In genomic region chr9:36301227-36301626, GRCh38 we compare ENCODE assay signal across 20 cellular contexts. TPM values are rescaled to one million over a fixed set of nuclear protein-coding genes. Genes with fewer than 3 reads are reported as not detected.
DNase-seq lines count a peak whose midpoint lies in the region; ATAC-seq, FAIRE-seq and TF ChIP-seq lines count a peak whose summit lies in the region.
"Had no signal": no experiment of that assay in that cellular context is flagged by ENCODE, and none has a peak within 500 bp of the region (broad histone marks: within the 10 kb centered on the region; RNA-seq: fewer than 3 reads in every experiment).

No MANE protein-coding gene starts in this region.

- no peak overlapping the region for H3K4me3 Mint-ChIP-seq in neural crest cell
- H3K4me3 Mint-ChIP-seq: B cell; CD4-positive, alpha-beta T cell; CD8-positive, alpha-beta T cell had no signal

- no peaks in the 10 kb centered on the region for H4K20me1 ChIP-seq in GM12878 (ENCODE audit: control insufficient read depth, insufficient read depth)
- H4K20me1 ChIP-seq: BLaER1 treated with 17β-estradiol and CSF1 and Interleukin-3, amounts not matched to agents 10 nM and 100 nM had no signal

- no peak overlapping the region for H3K4me2 ChIP-seq in GM12878 (ENCODE audit: control insufficient read depth, insufficient read depth)
- H3K4me2 ChIP-seq: A549; BLaER1 treated with 17β-estradiol and CSF1 and Interleukin-3, amounts not matched to agents 10 nM and 100 nM had no signal

- CTCF ChIA-PET in Panc1 (lab: Charles Lee) (no interaction called here), GM12878 (lab: Yijun Ruan, JAX) (no interaction called here)

- no peak for DNase-seq in Panc1 (ENCODE audit: low read depth, low spot score)
- DNase-seq in GM12878 (ENCODE audit: low read depth, low spot score): no peak
- no peak for DNase-seq in neural crest cell (ENCODE audit: low read depth, low spot score)
- no peak for DNase-seq in GM12891 (ENCODE audit: insufficient read length, low spot score)
- no peak for DNase-seq in kidney
- DNase-seq: AML-193; Caco-2; Calu3; CD4-positive, alpha-beta T cell; CD8-positive, alpha-beta T cell; DMS79 treated with DMSO at 0.1 percent for 48 hours; GF-D8 had no signal

- H3K36me3 ChIP-seq in Panc1 (ENCODE audit: control insufficient read depth, insufficient read depth, low read length) (no peaks in the 10 kb centered on the region), GM12878 (ENCODE audit: control insufficient read depth in 2 of 2, insufficient read depth in 2 of 2, low read length in 1 of 2) (no peaks in the 10 kb centered on the region), kidney (ENCODE audit: control insufficient read depth in 1 of 2, insufficient read depth in 2 of 2, low read length in 2 of 2) (no peaks in the 10 kb centered on the region)
- H3K36me3 ChIP-seq: BLaER1 treated with 17β-estradiol and CSF1 and Interleukin-3, amounts not matched to agents 10 nM and 100 nM had no signal

- no peak for TF ChIP-seq RAD21 in GM12878 (IDR thresholded peaks at IDR 0.05; ENCODE audit: insufficient read depth, low read depth, low read length)

- H2AFZ ChIP-seq in GM12878 (ENCODE audit: control insufficient read depth, low read depth, low read length): no peak overlapping the region

- RAD21 ChIA-PET in GM12878 (lab: Charles Lee; ENCODE audit: unreplicated experiment): no interaction called here

- TF ChIP-seq EP300 in GM12878 (IDR thresholded peaks at IDR 0.05; ENCODE audit: borderline replicate concordance in 1 of 2, control insufficient read depth in 1 of 2, low read depth in 2 of 2, low read length in 2 of 2): no peak

- H3K9ac ChIP-seq in GM12878 (ENCODE audit: control insufficient read depth, insufficient read depth, low read length) (no peak overlapping the region), kidney (ENCODE audit: low read length in 2 of 2) (no peak overlapping the region)
- H3K9ac ChIP-seq: BLaER1 treated with 17β-estradiol and CSF1 and Interleukin-3, amounts not matched to agents 10 nM and 100 nM had no signal

- TF ChIP-seq CTCF in Panc1 (IDR thresholded peaks at IDR 0.05) (no peak), GM12878 (IDR thresholded peaks at IDR 0.05 in 2 of 3, conservative IDR thresholded peaks at IDR 0.05 in 1 of 3; ENCODE audit: control insufficient read depth in 2 of 3, extremely low read depth in 1 of 3, insufficient read depth in 1 of 3, low read depth in 3 of 3, low read length in 3 of 3) (no peak), neural crest cell (conservative IDR thresholded peaks at IDR 0.05) (no peak), kidney (IDR thresholded peaks at IDR 0.05; ENCODE audit: borderline replicate concordance, extremely low read depth, insufficient read depth) (no peak)

- no peaks in the 10 kb centered on the region for H3K27me3 ChIP-seq in Panc1 (ENCODE audit: control insufficient read depth, insufficient read depth, low read length)
- H3K27me3 ChIP-seq in GM12878 (replicated peaks in 1 of 2; ENCODE audit: control insufficient read depth in 2 of 2, insufficient read depth in 2 of 2, low read length in 1 of 2): no peaks in the 10 kb centered on the region
- H3K27me3 ChIP-seq: BLaER1 treated with 17β-estradiol and CSF1 and Interleukin-3, amounts not matched to agents 10 nM and 100 nM had no signal

- BruUV-seq in Panc1 (replicated peaks; lab: Mats Ljungman, UMichigan) (no TSS peak), GM12878 (replicated peaks; lab: Mats Ljungman, UMichigan) (no TSS peak)

- H3K4me1 Mint-ChIP-seq in neural crest cell: peaks cover 5% of the 10 kb centered on the region
- H3K4me1 Mint-ChIP-seq: B cell had no signal

- no peaks in the 10 kb centered on the region for H3K27me3 Mint-ChIP-seq in neural crest cell (ENCODE audit: low read depth)
- H3K27me3 Mint-ChIP-seq: B cell; CD4-positive, alpha-beta T cell had no signal

- no peak for ATAC-seq in Panc1
- ATAC-seq in GM12878: no peak
- ATAC-seq: A549; CD8-positive, alpha-beta T cell had no signal

- H3K4me3 ChIP-seq in Panc1 (ENCODE audit: low read depth in 2 of 2, low read length in 2 of 2) (no peak overlapping the region), GM12878 (no peak overlapping the region), kidney (ENCODE audit: low read length in 2 of 2) (no peak overlapping the region)
- H3K4me3 ChIP-seq: A549; BLaER1 treated with 17β-estradiol and CSF1 and Interleukin-3, amounts not matched to agents 10 nM and 100 nM had no signal

- H3K9me3 ChIP-seq in Panc1 (ENCODE audit: control insufficient read depth, insufficient read depth, low read depth, low read length) (no peaks in the 10 kb centered on the region), GM12878 (replicated peaks; ENCODE audit: control insufficient read depth, insufficient read depth, low read length) (no peaks in the 10 kb centered on the region), kidney (ENCODE audit: control insufficient read depth in 1 of 2, low read length in 2 of 2) (no peaks in the 10 kb centered on the region)
- H3K9me3 ChIP-seq: A549; BLaER1 treated with 17β-estradiol and CSF1 and Interleukin-3, amounts not matched to agents 10 nM and 100 nM; Caco-2 had no signal

- H3K4me1 ChIP-seq in Panc1 (ENCODE audit: control insufficient read depth, insufficient read depth, low read length): peaks cover 20% of the 10 kb centered on the region
- no peaks in the 10 kb centered on the region for H3K4me1 ChIP-seq in GM12878 (ENCODE audit: control insufficient read depth, insufficient read depth, low read length)
- peaks cover 6 to 8% of the 10 kb centered on the region in 2 donors for H3K4me1 ChIP-seq in kidney (ENCODE audit: control insufficient read depth in 1 of 2, insufficient read depth in 1 of 2, low read depth in 1 of 2, low read length in 2 of 2)

- 87% methylated on average over 5 of the region's 5 CpGs for WGBS in GM12878 (ENCODE audit: insufficient coverage, insufficient replicate concordance, low lambda C conversion rate, missing lambda C conversion rate)

- H3K9me3 Mint-ChIP-seq in neural crest cell: no peaks in the 10 kb centered on the region
- H3K9me3 Mint-ChIP-seq: CD4-positive, alpha-beta T cell; CD8-positive, alpha-beta T cell had no signal

- POLR2A ChIA-PET in Panc1 (lab: Charles Lee) (no interaction called here), GM12878 (lab: Charles Lee) (no interaction called here)

- no peaks in the 10 kb centered on the region for H3K79me2 ChIP-seq in GM12878 (ENCODE audit: control insufficient read depth, insufficient read depth, low read length)

- FAIRE-seq in GM12878 (lab: Jason Lieb, UNC) (peak; percentile 23), GM12891 (lab: Jason Lieb, UNC) (no peak), kidney (lab: Jason Lieb, UNC) (no peak)
- FAIRE-seq: A549, D721Med, G401.6, GM19239 had no signal

- no peaks in the 10 kb centered on the region for H3K36me3 Mint-ChIP-seq in neural crest cell (ENCODE audit: low read depth)
- H3K36me3 Mint-ChIP-seq: CD8-positive, alpha-beta T cell had no signal

- H3K27ac ChIP-seq in Panc1 (ENCODE audit: low read length): peak overlapping the region; percentile 18
- no peak overlapping the region for H3K27ac ChIP-seq in GM12878 (ENCODE audit: control insufficient read depth, insufficient read depth)
- no peak overlapping the region for H3K27ac ChIP-seq in kidney (ENCODE audit: low read depth in 2 of 2, low read length in 2 of 2)
- H3K27ac ChIP-seq: 22Rv1; BLaER1 treated with 17β-estradiol and CSF1 and Interleukin-3, amounts not matched to agents 10 nM and 100 nM; C4-2B had no signal

- SMC1A ChIA-PET in GM12878 (lab: Charles Lee; ENCODE audit: uncharacterized antibody, unreplicated experiment): no interaction called here

- intact Hi-C loops in Panc1 (cut with micrococcal nuclease; ENCODE audit: unreplicated experiment) (no loop called here), GM12878 (cut with micrococcal nuclease; ENCODE audit: unreplicated experiment) (no loop called here), kidney (cut with DNase I) (no loop called here)

- H3K27ac Mint-ChIP-seq in neural crest cell (ENCODE audit: unreplicated experiment): peak overlapping the region; percentile 93
- H3K27ac Mint-ChIP-seq: B cell; CD4-positive, alpha-beta T cell; CD8-positive, alpha-beta T cell had no signal

- in situ Hi-C loops in Panc1 (cut with HindIII; ENCODE audit: low pct_unique_long_range_greater_than_20kb, low sequenced_read_pairs) (no loop called here), GM12878 (cut with MboI) (no loop called here)

- no peak for TF ChIP-seq POLR2A in GM12878 (IDR thresholded peaks at IDR 0.05; ENCODE audit: low read depth, low read length)
- TF ChIP-seq POLR2A in GM12891 (IDR thresholded peaks at IDR 0.05; ENCODE audit: low read depth, low read length): no peak

TF ChIP-seq in GM12878, 131 proteins besides CTCF, POLR2A, EP300 and RAD21:
- no peak for TF ChIP-seq ZNF384 (IDR thresholded peaks at IDR 0.05; ENCODE audit: borderline replicate concordance, low read depth, low read length)

TF ChIP-seq in GM12891, 5 proteins besides CTCF, POLR2A, EP300 and RAD21:
- TF ChIP-seq SPI1 (IDR thresholded peaks at IDR 0.05; ENCODE audit: low read depth, low read length) (no peak), TAF1 (IDR thresholded peaks at IDR 0.05; ENCODE audit: low read depth, low read length) (no peak), POU2F2 (IDR thresholded peaks at IDR 0.05; ENCODE audit: low read depth, low read length) (no peak)
TF ChIP-seq in GM12891: peak in this region for 0.

RNA-seq across cellular contexts. Expression of gene GNE, which starts 43.0 kb away (rescaled TPM):
- total RNA-seq in Panc1 (2021; ENCODE audit: unreplicated experiment) (107 TPM), GM12878 (2014; rRNA removed) (11.6 and 16.0 TPM in 2 replicates), GM12878 (2014; rRNA removed; fragmentation: Illumina TruSeq; extraction: Trizol) (12.0 and 13.6 TPM in 2 replicates), GM12878 (2021) (11.8 and 13.1 TPM in 2 replicates), neural crest cell (24.6 and 25.8 TPM in 2 replicates), kidney (48.1 TPM)
- polyA plus RNA-seq in Panc1 (2012; ENCODE audit: insufficient read length): 67.0 TPM
- 14.5 and 15.4 TPM in 2 replicates for total RNA-seq in GM12878 (2013; cell fraction: nucleolus; rRNA removed)
- polyA plus RNA-seq in GM12878 (2011; ENCODE audit: low read depth): 7.7 TPM
- polyA plus RNA-seq in GM12878 (2011; rRNA removed) (12.2 and 13.0 TPM in 2 replicates), GM12878 (2014; fragmentation: Illumina TruSeq; extraction: Trizol) (12.9 and 13.9 TPM in 2 replicates), GM12878 (2014; fragmentation: Nextera tagmentation; extraction: Ambion mirVana) (1 to 10 TPM; 4.1 to 6.0 TPM), GM12878 (2014; rRNA removed) (8.7 and 9.8 TPM in 2 replicates), GM12878 (2016; fragmentation: Nextera tagmentation; extraction: Ambion mirVana) (1 to 10 TPM; 6.4 to 6.7 TPM), kidney (ENCODE audit: insufficient read depth, low read depth, low replicate concordance) (10.3 TPM)
- polyA plus RNA-seq in GM12878 (2011; cell fraction: cytosol; rRNA removed): 12.1 and 12.4 TPM in 2 replicates
- polyA plus RNA-seq in GM12878 (2011; cell fraction: nucleus; rRNA removed): 5.1 and 6.5 TPM in 2 replicates
- 8.2 and 8.6 TPM in 2 replicates for polyA plus RNA-seq in GM12878 (2012)
- polyA minus RNA-seq in GM12878 (2011; rRNA and poly(A)+ RNA removed): 33.6 and 42.4 TPM in 2 replicates
- 6.0 and 7.7 TPM in 2 replicates for polyA minus RNA-seq in GM12878 (2011; cell fraction: cytosol; rRNA and poly(A)+ RNA removed)
- 4.8 and 6.9 TPM in 2 replicates for polyA minus RNA-seq in GM12878 (2011; cell fraction: nucleus; rRNA and poly(A)+ RNA removed)
- 3.9 TPM for polyA plus RNA-seq in GM12891 (2012; ENCODE audit: low read depth, missing spikeins)
